22 cellular contexts compared by ENCODE assay signal in genomic region chr6:105832358-105832757, GRCh38.
DNase-seq lines count a peak whose midpoint lies in the region; ATAC-seq and TF ChIP-seq lines count a peak whose summit lies in the region.
"Had no signal": no experiment of that assay in that cellular context is flagged by ENCODE, and none has a peak within 500 bp of the region (broad histone marks: within the 10 kb centered on the region; RNA-seq: fewer than 3 reads in every experiment).

No MANE protein-coding gene starts in this region.

- peaks cover 2% of the 10 kb centered on the region for H3K36me3 Mint-ChIP-seq in activated CD4-positive, alpha-beta T cell treated with anti-CD3 and anti-CD28 coated beads, Interleukin-2, amount 10 ng/mL, durations not matched to agents 24 days and 14 days (ENCODE audit: low read depth)

- H3K4me1 ChIP-seq in subcutaneous abdominal adipose tissue (ENCODE audit: control insufficient read depth in 5 of 5, insufficient read depth in 5 of 5, low read length in 5 of 5) = peaks cover 2 to 19% (median 13%) of the 10 kb centered on the region in 5 donors

- H3K9ac ChIP-seq in subcutaneous abdominal adipose tissue (ENCODE audit: low read length in 5 of 5) = no peak overlapping the region

- peaks cover 8% of the 10 kb centered on the region for H3K4me1 Mint-ChIP-seq in activated CD4-positive, alpha-beta T cell treated with anti-CD3 and anti-CD28 coated beads, Interleukin-2, amount 10 ng/mL, durations not matched to agents 24 days and 14 days
- H3K4me1 Mint-ChIP-seq: activated T-helper 17 cell treated with anti-CD3 and anti-CD28 coated beads, Interleukin-2, amount 50 U/mL, for 72 hours had no signal

- H3K9me3 ChIP-seq in subcutaneous abdominal adipose tissue (ENCODE audit: control insufficient read depth in 5 of 5, low read length in 5 of 5) = no peaks in the 10 kb centered on the region

- ATAC-seq in GM18502 (IDR thresholded peaks at IDR 0.05; ENCODE audit: poor library complexity, unreplicated experiment) = no peak
- ATAC-seq: activated CD8-positive, alpha-beta T cell treated with anti-CD3 and anti-CD28 coated beads, Interleukin-2, amount 10 ng/mL, durations not matched to agents 7 days and 5 days; activated T-helper 17 cell treated with anti-CD3 and anti-CD28 coated beads, Interleukin-2, amount 50 U/mL, for 72 hours; SK-N-SH treated with all-trans-retinoic acid at 6 μM for 48 hours had no signal

- H3K4me3 Mint-ChIP-seq in activated CD4-positive, alpha-beta T cell treated with anti-CD3 and anti-CD28 coated beads, Interleukin-2, amount 10 ng/mL, durations not matched to agents 24 days and 14 days = no peak overlapping the region
- H3K4me3 Mint-ChIP-seq: activated CD8-positive, alpha-beta T cell treated with anti-CD3 and anti-CD28 coated beads, Interleukin-2, amount 10 ng/mL, durations not matched to agents 7 days and 5 days; activated T-helper 17 cell treated with anti-CD3 and anti-CD28 coated beads, Interleukin-2, amount 50 U/mL, for 72 hours; CD4-positive, CD25-positive, alpha-beta regulatory T cell; H9; stimulated activated naive CD8-positive, alpha-beta T cell treated with anti-CD3 and anti-CD28 coated beads, Interleukin-15, Interleukin-2, amounts not matched to agents 100 ng/mL and 50 ng/mL, for 24 hours had no signal

- TF ChIP-seq CTCF in fibroblast of mammary gland (conservative IDR thresholded peaks at IDR 0.05; ENCODE audit: control insufficient read depth, insufficient read depth, low read depth, low read length) = no peak

- peaks cover 15% of the 10 kb centered on the region for H3K9me3 Mint-ChIP-seq in activated CD4-positive, alpha-beta T cell treated with anti-CD3 and anti-CD28 coated beads, Interleukin-2, amount 10 ng/mL, durations not matched to agents 24 days and 14 days
- H3K9me3 Mint-ChIP-seq: activated T-helper 17 cell treated with anti-CD3 and anti-CD28 coated beads, Interleukin-2, amount 50 U/mL, for 72 hours; stimulated activated naive CD8-positive, alpha-beta T cell treated with anti-CD3 and anti-CD28 coated beads, Interleukin-15, Interleukin-2, amounts not matched to agents 100 ng/mL and 50 ng/mL, for 24 hours had no signal

- DNase-seq in activated CD4-positive, alpha-beta T cell treated with anti-CD3 and anti-CD28 coated beads, Interleukin-2, amount 10 ng/mL, durations not matched to agents 24 days and 14 days = peak; percentile 35
- no peak for DNase-seq in activated CD4-positive, alpha-beta T cell treated with anti-CD3 and anti-CD28 coated beads, Interleukin-2, amount 50 U/mL, for 4 hours
- DNase-seq in SIG-M5 (lab: John Stamatoyannopoulos, UW) = peak; percentile 15
- peak; percentile 39 for DNase-seq in fibroblast of mammary gland (ENCODE audit: low read depth)
- no peak for DNase-seq in effector CD4-positive, alpha-beta T cell
- no peak for DNase-seq in islet precursor cell
- DNase-seq: 8988T; activated CD8-positive, alpha-beta T cell treated with anti-CD3 and anti-CD28 coated beads, Interleukin-2, amount 10 ng/mL, durations not matched to agents 7 days and 5 days; amygdala; CD4-positive, CD25-positive, alpha-beta regulatory T cell; central memory CD4-positive, alpha-beta T cell; H9; hippocampal formation; NCI-H1436 treated with DMSO at 0.1 percent for 48 hours; NK-92 treated with Interleukin-12 subunit alpha and Interleukin-12 subunit beta, amount 100 ng/mL, for 24 hours; nucleus accumbens; right cardiac atrium had no signal

- no peak overlapping the region for H3K4me3 ChIP-seq in fibroblast of mammary gland (ENCODE audit: control insufficient read depth, low read depth, low read length)
- H3K4me3 ChIP-seq in subcutaneous abdominal adipose tissue (ENCODE audit: low read depth in 1 of 5, low read length in 5 of 5) = peak overlapping the region in 1 of 5 donors; percentile 26

- H3K27me3 ChIP-seq in subcutaneous abdominal adipose tissue (ENCODE audit: control insufficient read depth in 5 of 5, insufficient read depth in 4 of 5, low read length in 5 of 5) = no peaks in the 10 kb centered on the region

- H3K27ac ChIP-seq in subcutaneous abdominal adipose tissue (ENCODE audit: low read depth, low read length) = peak overlapping the region; percentile 61

- H3K27me3 Mint-ChIP-seq in activated CD4-positive, alpha-beta T cell treated with anti-CD3 and anti-CD28 coated beads, Interleukin-2, amount 10 ng/mL, durations not matched to agents 24 days and 14 days = no peaks in the 10 kb centered on the region
- H3K27me3 Mint-ChIP-seq: activated T-helper 17 cell treated with anti-CD3 and anti-CD28 coated beads, Interleukin-2, amount 50 U/mL, for 72 hours; CD4-positive, CD25-positive, alpha-beta regulatory T cell had no signal

- no peak overlapping the region for H3K27ac Mint-ChIP-seq in activated CD4-positive, alpha-beta T cell treated with anti-CD3 and anti-CD28 coated beads, Interleukin-2, amount 10 ng/mL, durations not matched to agents 24 days and 14 days
- H3K27ac Mint-ChIP-seq: activated CD8-positive, alpha-beta T cell treated with anti-CD3 and anti-CD28 coated beads, Interleukin-2, amount 10 ng/mL, durations not matched to agents 7 days and 5 days; activated T-helper 17 cell treated with anti-CD3 and anti-CD28 coated beads, Interleukin-2, amount 50 U/mL, for 72 hours; H9; stimulated activated naive CD8-positive, alpha-beta T cell treated with anti-CD3 and anti-CD28 coated beads, Interleukin-15, Interleukin-2, amounts not matched to agents 100 ng/mL and 50 ng/mL, for 24 hours had no signal

- H3K36me3 ChIP-seq in subcutaneous abdominal adipose tissue (ENCODE audit: control insufficient read depth in 5 of 5, insufficient read depth in 5 of 5, low read length in 5 of 5) = no peaks in the 10 kb centered on the region

- intact Hi-C loops in activated CD4-positive, alpha-beta T cell treated with anti-CD3 and anti-CD28 coated beads, Interleukin-2, amount 10 ng/mL, durations not matched to agents 24 days and 14 days (cut with micrococcal nuclease) = no loop called here

Comparison
In these comparisons a context has a peak if more than half of its experiments do, and no peak if none do; other contexts are left out.
1. DNase-seq: peak in activated CD4-positive, alpha-beta T cell treated with anti-CD3 and anti-CD28 coated beads, Interleukin-2, amount 10 ng/mL, durations not matched to agents 24 days and 14 days (single experiment), SIG-M5 (single experiment) and fibroblast of mammary gland (single experiment); none in activated CD4-positive, alpha-beta T cell treated with anti-CD3 and anti-CD28 coated beads, Interleukin-2, amount 50 U/mL, for 4 hours (0 of 2), effector CD4-positive, alpha-beta T cell (single experiment) and islet precursor cell (single experiment).